12 cellular contexts compared by ENCODE assay signal in genomic region chr6:43572015-43572414, GRCh38.
"Had no signal": no experiment of that assay in that cellular context is flagged by ENCODE, and none has a peak within 500 bp of the region (broad histone marks: within the 10 kb centered on the region; RNA-seq: fewer than 3 reads in every experiment).

No MANE protein-coding gene starts in this region.

- H3K4me3 ChIP-seq: body of pancreas, pancreas, transverse colon had no signal

- H3K27me3 Mint-ChIP-seq: activated CD4-positive, alpha-beta T cell treated with anti-CD3 and anti-CD28 coated beads, Interleukin-2, amount 10 ng/mL, durations not matched to agents 7 days and 5 days; activated naive CD4-positive, alpha-beta T cell treated with anti-CD3 and anti-CD28 coated beads, Interleukin-2, amount 10 ng/mL, durations not matched to agents 7 days and 5 days; stimulated activated memory B cell treated with anti-CD40 and anti-IgM and Interleukin-4, amounts not matched to agents 10 μg/mL and 1 μg/mL and 100 μg/mL, for 72 hours; T-cell had no signal

- H3K9me3 Mint-ChIP-seq: activated CD4-positive, alpha-beta T cell treated with anti-CD3 and anti-CD28 coated beads, Interleukin-2, amount 10 ng/mL, durations not matched to agents 7 days and 5 days; activated naive CD4-positive, alpha-beta T cell treated with anti-CD3 and anti-CD28 coated beads, Interleukin-2, amount 10 ng/mL, durations not matched to agents 7 days and 5 days; stimulated activated memory B cell treated with anti-CD40 and anti-IgM and Interleukin-4, amounts not matched to agents 10 μg/mL and 1 μg/mL and 100 μg/mL, for 72 hours; T-cell; WTC11 had no signal

- ATAC-seq: body of pancreas; esophagus mucosa; pancreas; stimulated activated memory B cell treated with anti-CD40 and anti-IgM and Interleukin-4, amounts not matched to agents 10 μg/mL and 1 μg/mL and 100 μg/mL, for 72 hours; T-cell; WTC11 had no signal

- DNase-seq: activated CD4-positive, alpha-beta T cell treated with anti-CD3 and anti-CD28 coated beads, Interleukin-2, amount 10 ng/mL, durations not matched to agents 7 days and 5 days; activated naive CD4-positive, alpha-beta T cell treated with anti-CD3 and anti-CD28 coated beads, Interleukin-2, amount 10 ng/mL, durations not matched to agents 7 days and 5 days; amniotic stem cell; body of pancreas; pancreas; stimulated activated CD4-positive, alpha-beta T cell treated with anti-CD3 and anti-CD28 coated beads, Interleukin-12 subunit alpha, Interleukin-12 subunit beta, amount 100 ng/mL, for 4 hours; substantia nigra; T-cell; transverse colon had no signal

- H3K4me3 Mint-ChIP-seq: activated CD4-positive, alpha-beta T cell treated with anti-CD3 and anti-CD28 coated beads, Interleukin-2, amount 10 ng/mL, durations not matched to agents 7 days and 5 days; activated naive CD4-positive, alpha-beta T cell treated with anti-CD3 and anti-CD28 coated beads, Interleukin-2, amount 10 ng/mL, durations not matched to agents 7 days and 5 days; stimulated activated memory B cell treated with anti-CD40 and anti-IgM and Interleukin-4, amounts not matched to agents 10 μg/mL and 1 μg/mL and 100 μg/mL, for 72 hours; T-cell; WTC11 had no signal

- H3K9me3 ChIP-seq: body of pancreas, pancreas, transverse colon had no signal

- H3K27ac Mint-ChIP-seq: stimulated activated memory B cell treated with anti-CD40 and anti-IgM and Interleukin-4, amounts not matched to agents 10 μg/mL and 1 μg/mL and 100 μg/mL, for 72 hours; WTC11 had no signal

- H3K27ac ChIP-seq: body of pancreas, pancreas, transverse colon had no signal
